Comparison of ENCODE assay signal across 8 cellular contexts in genomic region chr3:50321844-50322385, GRCh38. TPM values are rescaled to one million over a fixed set of nuclear protein-coding genes. Genes with fewer than 3 reads are reported as not detected.
A peak's percentile ranks its signal among the peaks of the same experiment; 100 is the strongest.
DNase-seq lines count a peak whose midpoint lies in the region; ATAC-seq and TF ChIP-seq lines count a peak whose summit lies in the region.

No MANE protein-coding gene starts in this region.

- no peaks in the 10 kb centered on the region for H3K27me3 Mint-ChIP-seq in CD4-positive, alpha-beta memory T cell
- peaks cover 2% of the 10 kb centered on the region for H3K27me3 Mint-ChIP-seq in HFFc6 (ENCODE audit: insufficient read depth)

- no peaks in the 10 kb centered on the region for H3K27me3 ChIP-seq in CD4-positive, alpha-beta memory T cell (ENCODE audit: insufficient read depth, low read length)
- H3K27me3 ChIP-seq in kidney epithelial cell (ENCODE audit: control insufficient read depth, insufficient read depth, low read length) = no peaks in the 10 kb centered on the region

- H3K9me3 ChIP-seq in CD4-positive, alpha-beta memory T cell (ENCODE audit: control insufficient read depth in 1 of 2, low read length in 2 of 2) = no peaks in the 10 kb centered on the region

- WGBS in adipose tissue, 3 donors = 5 to 20% (median 10%) methylated on average over 27 to 28 of the region's 28 CpGs

- H3K36me3 Mint-ChIP-seq in CD4-positive, alpha-beta memory T cell = peaks cover 0 to 15% of the 10 kb centered on the region in 2 donors
- H3K36me3 Mint-ChIP-seq in HFFc6 (ENCODE audit: low read depth) = no peaks in the 10 kb centered on the region; the same call in 1 of the 2 replicates

- CTCF ChIA-PET in CD4-positive, alpha-beta memory T cell (lab: Charles Lee; ENCODE audit: partially characterized antibody) = interaction anchor here (0.5 to 5.6 kb wide), 5 partner anchors 9 to 220 kb away, joined by 3 to 37 read pairs (median 6); partner anchors contain the start of genes HYAL3, IFRD2 and NAA80

- no peak for ATAC-seq in GM18867 (IDR thresholded peaks at IDR 0.05; ENCODE audit: unreplicated experiment)

- H3K4me3 ChIP-seq in CD4-positive, alpha-beta memory T cell (ENCODE audit: low read length in 2 of 2) = peak overlapping the region; percentile 23 to 87
- peak overlapping the region; percentile 81 for H3K4me3 ChIP-seq in kidney epithelial cell (ENCODE audit: low read depth, low read length)

- peak overlapping the region; percentile 73 for H3K27ac ChIP-seq in CD4-positive, alpha-beta memory T cell (ENCODE audit: low read depth, low read length)
- H3K27ac ChIP-seq in adipose tissue (ENCODE audit: low read depth, low read length) (peak overlapping the region; percentile 36), temporal lobe (ENCODE audit: low read depth, low read length) (peak overlapping the region; percentile 92)

- DNase-seq in CD4-positive, alpha-beta memory T cell = no peak
- no peak for DNase-seq in HFFc6
- DNase-seq in kidney epithelial cell (ENCODE audit: low read depth) = no peak
- no peak for DNase-seq in medulla oblongata (ENCODE audit: extremely low spot score)
- no peak for DNase-seq in activated effector memory CD4-positive, alpha-beta T cell treated with Interleukin-2 at 50 U/mL for 16 hours

- peaks cover 10% of the 10 kb centered on the region for H3K36me3 ChIP-seq in CD4-positive, alpha-beta memory T cell (ENCODE audit: insufficient read depth, low read length)
- H3K36me3 ChIP-seq in kidney epithelial cell (ENCODE audit: control insufficient read depth, insufficient read depth, low read length) = peaks cover 3% of the 10 kb centered on the region

- peaks cover 37% of the 10 kb centered on the region for H3K4me1 ChIP-seq in CD4-positive, alpha-beta memory T cell (ENCODE audit: insufficient read depth, low read length)

- POLR2A ChIA-PET in CD4-positive, alpha-beta memory T cell (lab: Charles Lee; ENCODE audit: partially characterized antibody) = interaction anchor here (0.6 to 14.4 kb wide), 8 partner anchors 10 to 213 kb away, joined by 3 to 144 read pairs (median 4); partner anchors contain the start of genes CYB561D2, HYAL3, NAA80 and NPRL2

- peak; percentile 67 for TF ChIP-seq CTCF in HFFc6 (IDR thresholded peaks at IDR 0.05)
- TF ChIP-seq CTCF in kidney epithelial cell (IDR thresholded peaks at IDR 0.05; ENCODE audit: insufficient read depth, low read length, poor library complexity, severe bottlenecking) = peak; percentile 74

- peak overlapping the region; percentile 80 to 90 (median 86) for H3K4me3 Mint-ChIP-seq in CD4-positive, alpha-beta memory T cell
- peak overlapping the region; percentile 88 for H3K4me3 Mint-ChIP-seq in HFFc6

- peak overlapping the region in 5 of 7 donors; percentile 78 to 95 (median 91) for H3K27ac Mint-ChIP-seq in CD4-positive, alpha-beta memory T cell
- H3K27ac Mint-ChIP-seq in HFFc6 = peak overlapping the region; percentile 98; the same call in 1 of the 2 replicates

- peaks cover 17 to 57% (median 36%) of the 10 kb centered on the region in 4 donors for H3K4me1 Mint-ChIP-seq in CD4-positive, alpha-beta memory T cell
- peaks cover 17% of the 10 kb centered on the region for H3K4me1 Mint-ChIP-seq in HFFc6 (ENCODE audit: low read depth)

- intact Hi-C loops in CD4-positive, alpha-beta memory T cell (cut with micrococcal nuclease) = loop anchor here (1.0 to 2.0 kb wide), 4 partner anchors 15 to 95 kb away; partner anchors contain the start of genes HYAL3, IFRD2 and NAA80

- no peaks in the 10 kb centered on the region for H3K9me3 Mint-ChIP-seq in CD4-positive, alpha-beta memory T cell
- H3K9me3 Mint-ChIP-seq in HFFc6 = no peaks in the 10 kb centered on the region

RNA-seq across cellular contexts. Expression of gene HYAL2, which starts 0.6 kb away (rescaled TPM):
- total RNA-seq in CD4-positive, alpha-beta memory T cell = 1 to 10 TPM; 3.7 to 4.0 TPM
- 10 to 100 TPM; 10.3 to 12.3 TPM for polyA plus RNA-seq in CD4-positive, alpha-beta memory T cell
- 10 to 100 TPM; 39.4 to 54.9 (median 47.6) TPM for total RNA-seq in HFFc6 (2021; fragmentation: NEBNext Ultra II Directional; extraction: Animal tissue kit (Norgen Biotek cat#: 25700))
- polyA plus RNA-seq in adipose tissue = 100 to 1,000 TPM in 1 of 3 donors, 10 to 100 TPM in 2; 29.0 to 140 (median 80.3) TPM
- total RNA-seq in kidney epithelial cell = 89.3 and 104 TPM in 2 replicates
- total RNA-seq in temporal lobe = 24.3 TPM

RNA-seq across cellular contexts. Expression of gene TUSC2, which starts 6.1 kb away (rescaled TPM):
- total RNA-seq in CD4-positive, alpha-beta memory T cell = 10 to 100 TPM; 25.3 to 30.0 TPM
- polyA plus RNA-seq in CD4-positive, alpha-beta memory T cell = 10 to 100 TPM; 45.1 to 45.9 TPM
- total RNA-seq in HFFc6 (2021; fragmentation: NEBNext Ultra II Directional; extraction: Animal tissue kit (Norgen Biotek cat#: 25700)) = 10 to 100 TPM; 23.9 to 34.2 (median 26.8) TPM
- 10 to 100 TPM; 26.3 to 56.5 (median 31.2) TPM for polyA plus RNA-seq in adipose tissue
- 40.3 and 58.3 TPM in 2 replicates for total RNA-seq in kidney epithelial cell
- total RNA-seq in temporal lobe = 16.5 TPM

RNA-seq across cellular contexts. Expression of gene HYAL1, which starts 18.5 kb away (rescaled TPM):
- under 1 TPM; 0.38 to 0.50 TPM for total RNA-seq in CD4-positive, alpha-beta memory T cell
- polyA plus RNA-seq in CD4-positive, alpha-beta memory T cell = under 1 TPM; 0.09 to 0.20 TPM
- total RNA-seq in HFFc6 (2021; fragmentation: NEBNext Ultra II Directional; extraction: Animal tissue kit (Norgen Biotek cat#: 25700)) = under 1 TPM in 5 of 6 experiments, not detected in 1; 0.19 to 0.38 (median 0.23) TPM
- 10 to 100 TPM in 2 of 3 donors, 1 to 10 TPM in 1; 6.3 to 19.0 (median 14.9) TPM for polyA plus RNA-seq in adipose tissue
- 0.14 TPM in 1 of 2 replicates, not detected in the other for total RNA-seq in kidney epithelial cell
- total RNA-seq in temporal lobe = 0.49 TPM

RNA-seq across cellular contexts. Expression of gene RASSF1, which starts 18.7 kb away (rescaled TPM):
- 10 to 100 TPM; 81.9 to 86.9 TPM for total RNA-seq in CD4-positive, alpha-beta memory T cell
- polyA plus RNA-seq in CD4-positive, alpha-beta memory T cell = 10 to 100 TPM; 37.5 to 62.3 TPM
- 10 to 100 TPM; 30.9 to 37.0 (median 34.1) TPM for total RNA-seq in HFFc6 (2021; fragmentation: NEBNext Ultra II Directional; extraction: Animal tissue kit (Norgen Biotek cat#: 25700))
- polyA plus RNA-seq in adipose tissue = 10 to 100 TPM; 39.4 to 44.6 (median 43.7) TPM
- total RNA-seq in kidney epithelial cell = 16.6 and 19.9 TPM in 2 replicates
- 10.1 TPM for total RNA-seq in temporal lobe

RNA-seq across cellular contexts. Expression of gene HYAL3, which starts 22.7 kb away (rescaled TPM):
- total RNA-seq in CD4-positive, alpha-beta memory T cell = 1 to 10 TPM; 5.1 to 5.4 TPM
- polyA plus RNA-seq in CD4-positive, alpha-beta memory T cell = 1 to 10 TPM; 4.4 to 7.1 TPM
- 1 to 10 TPM; 4.7 to 8.3 (median 5.8) TPM for total RNA-seq in HFFc6 (2021; fragmentation: NEBNext Ultra II Directional; extraction: Animal tissue kit (Norgen Biotek cat#: 25700))
- 1 to 10 TPM; 1.7 to 4.0 (median 2.5) TPM for polyA plus RNA-seq in adipose tissue
- 7.6 and 7.9 TPM in 2 replicates for total RNA-seq in kidney epithelial cell
- total RNA-seq in temporal lobe = 4.9 TPM

Comparison
In these comparisons a context has a peak if more than half of its experiments do, and no peak if none do; other contexts are left out.
1. H3K27ac ChIP-seq: peak in every context shown above with its lines; median percentile 92 in temporal lobe; 73 in CD4-positive, alpha-beta memory T cell; 36 in adipose tissue.